Comparison of ENCODE assay signal across 8 cellular contexts in the genomic region with DNA sequence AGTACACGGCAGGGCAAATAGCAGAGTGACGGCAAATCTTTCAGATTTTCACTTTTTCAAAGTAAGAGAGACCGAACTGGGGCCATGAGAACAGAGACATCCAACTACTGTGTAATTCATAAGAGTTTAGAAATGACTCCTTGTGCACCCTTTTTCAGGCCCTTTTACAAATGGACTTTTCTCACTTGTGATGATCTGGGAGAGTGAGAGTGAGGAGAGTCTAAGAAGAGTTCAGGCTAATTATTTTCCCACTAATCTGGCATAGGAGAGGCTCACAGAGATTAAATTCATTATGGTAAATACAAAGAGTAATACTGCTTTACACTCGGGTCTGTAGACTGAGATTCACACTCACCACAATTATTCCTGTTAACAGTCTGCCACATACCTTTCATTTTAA. TPM values are rescaled to one million over a fixed set of nuclear protein-coding genes. Genes with fewer than 3 reads are reported as not detected.
DNase-seq lines count a peak whose midpoint lies in the region; ATAC-seq and TF ChIP-seq lines count a peak whose summit lies in the region.

No MANE protein-coding gene starts in this region.

- no peak for TF ChIP-seq POLR2A in suprapubic skin (IDR thresholded peaks at IDR 0.05)

- no peak for TF ChIP-seq EP300 in suprapubic skin (IDR thresholded peaks at IDR 0.05)

- H3K27me3 Mint-ChIP-seq in activated T-cell treated with anti-CD3 and anti-CD28 coated beads, Interleukin-2, amount 50 U/mL, for 4 hours (ENCODE audit: low read depth) = no peaks in the 10 kb centered on the region
- peaks cover 2% of the 10 kb centered on the region for H3K27me3 Mint-ChIP-seq in activated CD4-positive, alpha-beta memory T cell treated with anti-CD3 and anti-CD28 coated beads for 36 hours

- WGBS in suprapubic skin = 72% methylated on average over 4 of the region's 4 CpGs

- DNase-seq in activated T-cell treated with anti-CD3 and anti-CD28 coated beads, Interleukin-2, amount 50 U/mL, for 4 hours = no peak
- DNase-seq in activated T-cell treated with anti-CD3 and anti-CD28 coated beads, Interleukin-2, amount 50 U/mL, for 48 hours = no peak
- DNase-seq in activated CD4-positive, alpha-beta memory T cell treated with anti-CD3 and anti-CD28 coated beads for 36 hours = no peak
- no peak for DNase-seq in suprapubic skin (ENCODE audit: low spot score in 2 of 2)
- DNase-seq in foreskin fibroblast = no peak
- DNase-seq in NCI-H2107 (lab: John Stamatoyannopoulos, UW) = no peak
- DNase-seq in medulla oblongata (ENCODE audit: extremely low spot score) = no peak

- H3K27me3 ChIP-seq in iPS-18a (ENCODE audit: control insufficient read depth, insufficient read depth, low read length) = no peaks in the 10 kb centered on the region
- H3K27me3 ChIP-seq in suprapubic skin = no peaks in the 10 kb centered on the region

- H3K4me1 ChIP-seq in iPS-18a (ENCODE audit: control insufficient read depth, low read depth, low read length) = peaks cover 25% of the 10 kb centered on the region
- peaks cover 29% of the 10 kb centered on the region for H3K4me1 ChIP-seq in suprapubic skin

- TF ChIP-seq CTCF in suprapubic skin (IDR thresholded peaks at IDR 0.05) (no peak), foreskin fibroblast (IDR thresholded peaks at IDR 0.05; ENCODE audit: low read depth, low read length) (no peak)

- H3K27ac ChIP-seq in iPS-18a (ENCODE audit: low read length) = peak overlapping the region; percentile 86
- H3K27ac ChIP-seq in suprapubic skin = peak overlapping the region; percentile 89

- POLR2A ChIA-PET in activated CD4-positive, alpha-beta memory T cell treated with anti-CD3 and anti-CD28 coated beads for 36 hours (lab: Charles Lee) = no interaction called here

- H3K36me3 ChIP-seq in iPS-18a (ENCODE audit: control insufficient read depth, low read depth, low read length) (peaks cover 28% of the 10 kb centered on the region), suprapubic skin (peaks cover 8% of the 10 kb centered on the region)

- CTCF ChIA-PET in activated CD4-positive, alpha-beta memory T cell treated with anti-CD3 and anti-CD28 coated beads for 36 hours (lab: Charles Lee) = no interaction called here

- no peaks in the 10 kb centered on the region for H3K9me3 Mint-ChIP-seq in activated T-cell treated with anti-CD3 and anti-CD28 coated beads, Interleukin-2, amount 50 U/mL, for 4 hours
- H3K9me3 Mint-ChIP-seq in activated CD4-positive, alpha-beta memory T cell treated with anti-CD3 and anti-CD28 coated beads for 36 hours = no peaks in the 10 kb centered on the region

- H3K36me3 Mint-ChIP-seq in activated T-cell treated with anti-CD3 and anti-CD28 coated beads, Interleukin-2, amount 50 U/mL, for 4 hours (ENCODE audit: insufficient read depth) = peaks cover 8% of the 10 kb centered on the region
- peaks cover 16% of the 10 kb centered on the region for H3K36me3 Mint-ChIP-seq in activated CD4-positive, alpha-beta memory T cell treated with anti-CD3 and anti-CD28 coated beads for 36 hours

- intact Hi-C loops in activated CD4-positive, alpha-beta memory T cell treated with anti-CD3 and anti-CD28 coated beads for 36 hours (cut with micrococcal nuclease) = no loop called here

- H3K4me3 ChIP-seq in iPS-18a (ENCODE audit: low read length) (peak overlapping the region; percentile 73), suprapubic skin (peak overlapping the region; percentile 72), foreskin fibroblast (ENCODE audit: low read depth in 1 of 2, low read length in 2 of 2) (no peak overlapping the region)

- H3K9ac ChIP-seq in iPS-18a (ENCODE audit: low read length) = peak overlapping the region; percentile 98

- ATAC-seq in activated T-cell treated with anti-CD3 and anti-CD28 coated beads, Interleukin-2, amount 50 U/mL, for 4 hours = no peak

- H3K27ac Mint-ChIP-seq in activated CD4-positive, alpha-beta memory T cell treated with anti-CD3 and anti-CD28 coated beads for 36 hours = peak overlapping the region; percentile 63

- H3K4me1 Mint-ChIP-seq in activated T-cell treated with anti-CD3 and anti-CD28 coated beads, Interleukin-2, amount 50 U/mL, for 4 hours (ENCODE audit: low read depth) = peaks cover 37% of the 10 kb centered on the region
- peaks cover 37% of the 10 kb centered on the region for H3K4me1 Mint-ChIP-seq in activated CD4-positive, alpha-beta memory T cell treated with anti-CD3 and anti-CD28 coated beads for 36 hours (ENCODE audit: low read depth)

- no peaks in the 10 kb centered on the region for H3K9me3 ChIP-seq in iPS-18a (ENCODE audit: control insufficient read depth, low read depth, low read length)
- no peaks in the 10 kb centered on the region for H3K9me3 ChIP-seq in suprapubic skin

- peak overlapping the region; percentile 88 for H3K4me3 Mint-ChIP-seq in activated T-cell treated with anti-CD3 and anti-CD28 coated beads, Interleukin-2, amount 50 U/mL, for 4 hours
- peak overlapping the region; percentile 87 for H3K4me3 Mint-ChIP-seq in activated CD4-positive, alpha-beta memory T cell treated with anti-CD3 and anti-CD28 coated beads for 36 hours

RNA-seq across cellular contexts. Expression of a gene that starts 0.9 kb away (rescaled TPM):
- 10 to 100 TPM; 47.1 to 54.7 (median 52.6) TPM for total RNA-seq in activated T-cell treated with anti-CD3 and anti-CD28 coated beads, Interleukin-2, amount 50 U/mL, for 4 hours
- total RNA-seq in activated CD4-positive, alpha-beta memory T cell treated with anti-CD3 and anti-CD28 coated beads for 36 hours = 100 to 1,000 TPM; 139 to 164 TPM
- total RNA-seq in suprapubic skin = 10 to 100 TPM; 76.8 to 85.9 (median 83.6) TPM

RNA-seq across cellular contexts. Expression of a gene that starts 23.4 kb away (rescaled TPM):
- 10 to 100 TPM; 41.5 to 51.5 (median 41.9) TPM for total RNA-seq in activated T-cell treated with anti-CD3 and anti-CD28 coated beads, Interleukin-2, amount 50 U/mL, for 4 hours
- total RNA-seq in activated CD4-positive, alpha-beta memory T cell treated with anti-CD3 and anti-CD28 coated beads for 36 hours = 10 to 100 TPM; 46.4 to 48.6 TPM
- 10 to 100 TPM in 1 of 4 donors, 1 to 10 TPM in 3; 4.4 to 19.0 (median 6.1) TPM for total RNA-seq in suprapubic skin

RNA-seq across cellular contexts. Expression of a gene that starts 23.9 kb away (rescaled TPM):
- total RNA-seq in activated T-cell treated with anti-CD3 and anti-CD28 coated beads, Interleukin-2, amount 50 U/mL, for 4 hours = 1 to 10 TPM; 2.5 to 3.5 (median 3.1) TPM
- 100 to 1,000 TPM; 109 to 118 TPM for total RNA-seq in activated CD4-positive, alpha-beta memory T cell treated with anti-CD3 and anti-CD28 coated beads for 36 hours
- total RNA-seq in suprapubic skin = 1 to 10 TPM; 2.2 to 7.9 (median 3.7) TPM

Comparison
In these comparisons a context has a peak if more than half of its experiments do, and no peak if none do; other contexts are left out.
1. H3K4me3 ChIP-seq: peak in iPS-18a (single experiment) and suprapubic skin (single experiment); none in foreskin fibroblast (0 of 2).
2. RNA of a gene that starts 23.9 kb away (total RNA-seq): 109 to 118 TPM in activated CD4-positive, alpha-beta memory T cell treated with anti-CD3 and anti-CD28 coated beads for 36 hours; 2.2 to 7.9 TPM in suprapubic skin and 2.5 to 3.5 TPM in activated T-cell treated with anti-CD3 and anti-CD28 coated beads, Interleukin-2, amount 50 U/mL, for 4 hours; every median in the first group is over 10 times any median in the second.